In the genomic region with DNA sequence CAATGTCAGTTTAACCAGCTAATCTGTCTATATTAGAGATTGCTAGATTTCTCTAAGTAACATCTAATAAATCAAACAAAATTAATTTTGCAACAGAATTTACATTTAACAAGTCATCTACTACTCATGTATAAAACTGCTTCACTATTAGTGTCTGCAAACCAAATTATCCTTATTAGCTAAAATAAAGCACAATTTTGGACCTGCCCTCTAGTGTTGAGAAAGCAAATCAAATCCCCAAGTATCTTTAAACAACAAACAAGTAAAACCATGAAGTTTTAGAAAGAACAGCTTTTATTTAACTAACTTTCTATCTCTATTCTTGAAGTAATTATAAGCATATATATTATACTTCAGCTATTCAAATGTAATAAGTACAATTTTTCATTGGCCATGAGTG, we compare ENCODE assay signal across 9 cellular contexts.
DNase-seq lines count a peak whose midpoint lies in the region; ATAC-seq and TF ChIP-seq lines count a peak whose summit lies in the region.
"Had no signal": no experiment of that assay in that cellular context is flagged by ENCODE, and none has a peak within 500 bp of the region (broad histone marks: within the 10 kb centered on the region; RNA-seq: fewer than 3 reads in every experiment).

No MANE protein-coding gene starts in this region.

- CTCF ChIA-PET in Calu3 (lab: Charles Lee), result no interaction called here

- H3K4me1 Mint-ChIP-seq in Calu3 (ENCODE audit: low read depth, unreplicated experiment) (no peaks in the 10 kb centered on the region), nephron progenitor cell (no peaks in the 10 kb centered on the region)

- H3K27ac Mint-ChIP-seq in Calu3 (ENCODE audit: unreplicated experiment), result no peak overlapping the region
- H3K27ac Mint-ChIP-seq in nephron progenitor cell, result no peak overlapping the region

- H3K4me3 Mint-ChIP-seq in Calu3 (ENCODE audit: low read depth, unreplicated experiment) (no peak overlapping the region), nephron progenitor cell (no peak overlapping the region)

- peak; percentile 35 for TF ChIP-seq CTCF in Calu3 (IDR thresholded peaks at IDR 0.05; ENCODE audit: unreplicated experiment)
- peak; percentile 46 for TF ChIP-seq CTCF in cardiac fibroblast (IDR thresholded peaks at IDR 0.05; ENCODE audit: low read depth, low read length)
- peak; percentile 39 for TF ChIP-seq CTCF in nephron progenitor cell (IDR thresholded peaks at IDR 0.05)

- no peaks in the 10 kb centered on the region for H3K9me3 Mint-ChIP-seq in Calu3 (ENCODE audit: low read depth, unreplicated experiment)
- no peaks in the 10 kb centered on the region for H3K9me3 Mint-ChIP-seq in nephron progenitor cell

- intact Hi-C loops in Calu3 (cut with micrococcal nuclease; ENCODE audit: unreplicated experiment), result no loop called here

- H3K4me3 ChIP-seq in cardiac fibroblast (replicated peaks in 1 of 2; ENCODE audit: low read depth in 2 of 2, low read length in 2 of 2), result no peak overlapping the region

- H3K27me3 Mint-ChIP-seq in Calu3 (ENCODE audit: unreplicated experiment) (no peaks in the 10 kb centered on the region), nephron progenitor cell (ENCODE audit: low read depth, poor library complexity) (no peaks in the 10 kb centered on the region)

- H3K36me3 Mint-ChIP-seq in Calu3 (ENCODE audit: insufficient read depth, unreplicated experiment) (peaks cover 5% of the 10 kb centered on the region), nephron progenitor cell (ENCODE audit: low read depth) (peaks cover 10% of the 10 kb centered on the region)

- BruUV-seq in Calu3 (replicated peaks; lab: Mats Ljungman, UMichigan), result no TSS peak

- no peak for ATAC-seq in HG02763 (IDR thresholded peaks at IDR 0.05; ENCODE audit: unreplicated experiment)
- ATAC-seq in GM18867 (IDR thresholded peaks at IDR 0.05; ENCODE audit: unreplicated experiment), result no peak
- ATAC-seq in HG02840 (IDR thresholded peaks at IDR 0.05; ENCODE audit: low FRiP score, unreplicated experiment), result no peak

- no peak for DNase-seq in Calu3
- peak; percentile 12 for DNase-seq in LHCN-M2 (ENCODE audit: low read depth)
- peak; percentile 27 to 46 for DNase-seq in cardiac fibroblast (ENCODE audit: low read depth in 2 of 2)
- DNase-seq in nephron progenitor cell, result no peak
- DNase-seq in germinal center (ENCODE audit: low spot score), result no peak
- DNase-seq: NCI-H1930 had no signal

Comparison
In these comparisons a context has a peak if more than half of its experiments do, and no peak if none do; other contexts are left out.
1. DNase-seq: peak in LHCN-M2 (single experiment) and cardiac fibroblast (2 of 2); none in Calu3 (single experiment), nephron progenitor cell (single experiment) and germinal center (single experiment).
2. Peak in every context shown above with its lines, with median percentiles within 50 percentile points of each other: CTCF ChIP-seq.